8 cellular contexts compared by ENCODE assay signal in genomic region chr9:27572918-27573698, GRCh38. TPM values are rescaled to one million over a fixed set of nuclear protein-coding genes. Genes with fewer than 3 reads are reported as not detected.
DNase-seq lines count a peak whose midpoint lies in the region; ATAC-seq, FAIRE-seq and TF ChIP-seq lines count a peak whose summit lies in the region.

TSS of gene C9orf72 (minus strand) at chr9:27573481. CDS start at chr9:27567120, 6,361 bp downstream.

- DNase-seq in GM10248 (ENCODE audit: extremely low spot score) (peak; percentile 84), KG1 (lab: John Stamatoyannopoulos, UW) (peak; percentile 42), UCSD-AML1 (lab: John Stamatoyannopoulos, UW; ENCODE audit: unreplicated experiment) (peak; percentile 87), brain pericyte (ENCODE audit: low read depth, low spot score) (peak; percentile 16), kidney (peak; percentile 93), NOMO-1 (lab: John Stamatoyannopoulos, UW; ENCODE audit: unreplicated experiment in 2 of 2) (no peak)
- peak; percentile 86 for DNase-seq in stimulated activated CD4-positive, alpha-beta T cell treated with anti-CD3 and anti-CD28 coated beads, Interleukin-1b, Interleukin-23, amount 100 ng/mL, for 48 hours

- peak within 1 kb of the TSS; percentile 93 to 95 for H3K27ac ChIP-seq in kidney (ENCODE audit: low read depth in 2 of 2, low read length in 2 of 2)

- H3K4me3 ChIP-seq in kidney (ENCODE audit: low read length in 2 of 2) = peak within 1 kb of the TSS; percentile 85 to 92

- CTCF ChIA-PET in GM10248 (lab: Yijun Ruan, JAX) = interaction anchor here (0.8 to 1.8 kb wide), 3 partner anchors 13 to 44 kb away, joined by 3 to 4 read pairs (median 3); partner anchors contain the start of gene MOB3B

- H3K9ac ChIP-seq in kidney (ENCODE audit: low read length in 2 of 2) = peak within 1 kb of the TSS; percentile 75 to 80

- POLR2A ChIA-PET in GM10248 (lab: Yijun Ruan, JAX) = interaction anchor here (0.6 to 1.2 kb wide), 2 partner anchors 12 to 155 kb away, joined by 3 read pairs; no protein-coding TSS in a partner anchor

- no peak for TF ChIP-seq CTCF in GM10248 (IDR thresholded peaks at IDR 0.05; ENCODE audit: control extremely low read depth, extremely low read depth, low read depth, missing control alignments)
- no peak for TF ChIP-seq CTCF in kidney (IDR thresholded peaks at IDR 0.05; ENCODE audit: borderline replicate concordance, extremely low read depth, insufficient read depth)

- intact Hi-C loops in kidney (cut with DNase I) = no loop called here

- H3K9me3 ChIP-seq in kidney (ENCODE audit: control insufficient read depth in 1 of 2, low read length in 2 of 2) = peaks cover 0 to under 1% of the 10 kb centered on the region in 2 donors

- no peaks in the 10 kb centered on the region for H3K36me3 ChIP-seq in kidney (ENCODE audit: control insufficient read depth in 1 of 2, insufficient read depth in 2 of 2, low read length in 2 of 2)

- FAIRE-seq in kidney (lab: Jason Lieb, UNC) = no peak

- peak; percentile 68 for ATAC-seq in GM21737 (IDR thresholded peaks at IDR 0.05; ENCODE audit: unreplicated experiment)

- H3K4me1 ChIP-seq in kidney (ENCODE audit: control insufficient read depth in 1 of 2, insufficient read depth in 1 of 2, low read depth in 1 of 2, low read length in 2 of 2) = peaks cover 3 to 7% of the 10 kb centered on the region in 2 donors

RNA-seq across cellular contexts. Expression of gene C9orf72, which starts in this region (rescaled TPM):
- total RNA-seq in kidney = 16.1 TPM
- 5.6 TPM for polyA plus RNA-seq in kidney (ENCODE audit: insufficient read depth, low read depth, low replicate concordance)

Comparison
In these comparisons a context has a peak if more than half of its experiments do, and no peak if none do; other contexts are left out.
1. DNase-seq: peak in GM10248 (single experiment), KG1 (single experiment), UCSD-AML1 (single experiment), brain pericyte (single experiment), kidney (single experiment) and stimulated activated CD4-positive, alpha-beta T cell treated with anti-CD3 and anti-CD28 coated beads, Interleukin-1b, Interleukin-23, amount 100 ng/mL, for 48 hours (single experiment); none in NOMO-1 (0 of 2).